ENCODE assay signal across 30 cellular contexts in genomic region chr3:116492379-116492778, GRCh38. TPM values are rescaled to one million over a fixed set of nuclear protein-coding genes. Genes with fewer than 3 reads are reported as not detected.
"Had no signal": no experiment of that assay in that cellular context is flagged by ENCODE, and none has a peak within 500 bp of the region (broad histone marks: within the 10 kb centered on the region; RNA-seq: fewer than 3 reads in every experiment).

No MANE protein-coding gene starts in this region.

- H3K9me3 Mint-ChIP-seq: neural progenitor cell had no signal

- H3K27ac Mint-ChIP-seq: mesothelial cell of epicardium; natural killer cell; nephron progenitor cell; neural progenitor cell; stimulated activated memory B cell treated with anti-CD40 and anti-IgM and Interleukin-4, amounts not matched to agents 10 μg/mL and 1 μg/mL and 100 μg/mL, for 72 hours had no signal

- H3K36me3 ChIP-seq: left ventricle myocardium inferior, neural progenitor cell, neutrophil, right atrium auricular region, right lobe of liver, stomach, thyroid gland, upper lobe of right lung had no signal

- H3K4me3 ChIP-seq: left ventricle myocardium inferior, lung, neural progenitor cell, psoas muscle, right atrium auricular region, right lobe of liver, smooth muscle cell, stomach, testis, thyroid gland, upper lobe of right lung had no signal

- DNase-seq: hippocampal formation; kidney glomerular epithelial cell; left colon; left ventricle myocardium inferior; mesendoderm; naive B cell; natural killer cell; nephron progenitor cell; occipital lobe; psoas muscle; right lobe of liver; stimulated activated CD4-positive, alpha-beta T cell treated with anti-CD3 and anti-CD28 coated beads, Interleukin-1b, Interleukin-23, amount 100 ng/mL, for 48 hours; stimulated activated CD4-positive, alpha-beta T cell treated with anti-CD3 and anti-CD28 coated beads, Interleukin-2, amount 100 ng/mL, for 48 hours; stimulated activated CD4-positive, alpha-beta T cell treated with anti-CD3 and anti-CD28 coated beads, Interleukin-4, amount 100 ng/mL, for 4 hours; stimulated activated CD8-positive, alpha-beta memory T cell treated with anti-CD3 and anti-CD28 coated beads, Interleukin-4, amount 100 ng/mL, for 48 hours; stimulated activated naive CD4-positive, alpha-beta T cell treated with Interleukin-2 at 50 U/mL for 16 hours; stomach; testis; thyroid gland; trophoblast cell; upper lobe of right lung had no signal

- H3K4me3 Mint-ChIP-seq: mesothelial cell of epicardium; naive B cell; natural killer cell; nephron progenitor cell; neural progenitor cell; stimulated activated memory B cell treated with anti-CD40 and anti-IgM and Interleukin-4, amounts not matched to agents 10 μg/mL and 1 μg/mL and 100 μg/mL, for 72 hours had no signal

- H3K27me3 ChIP-seq: neural progenitor cell, neutrophil, right atrium auricular region, right lobe of liver, stomach, testis, thyroid gland, upper lobe of right lung had no signal

- H3K27me3 Mint-ChIP-seq: naive B cell; stimulated activated memory B cell treated with anti-CD40 and anti-IgM and Interleukin-4, amounts not matched to agents 10 μg/mL and 1 μg/mL and 100 μg/mL, for 72 hours had no signal

- ATAC-seq: left colon; natural killer cell; psoas muscle; right lobe of liver; stimulated activated memory B cell treated with anti-CD40 and anti-IgM and Interleukin-4, amounts not matched to agents 10 μg/mL and 1 μg/mL and 100 μg/mL, for 72 hours; upper lobe of right lung had no signal

- H3K4me1 ChIP-seq: left ventricle myocardium inferior, neural progenitor cell, parathyroid adenoma, psoas muscle, right atrium auricular region, right lobe of liver, stomach, testis, thyroid gland, upper lobe of right lung had no signal

- H3K9me3 ChIP-seq: neutrophil, right atrium auricular region, right lobe of liver, testis, thyroid gland, upper lobe of right lung had no signal

- H3K27ac ChIP-seq: left ventricle myocardium inferior, neural progenitor cell, neutrophil, parathyroid adenoma, psoas muscle, right atrium auricular region, right lobe of liver, stomach, testis, thyroid gland, upper lobe of right lung had no signal

- H3K4me1 Mint-ChIP-seq: mesothelial cell of epicardium; naive B cell; natural killer cell; nephron progenitor cell; neural progenitor cell; stimulated activated memory B cell treated with anti-CD40 and anti-IgM and Interleukin-4, amounts not matched to agents 10 μg/mL and 1 μg/mL and 100 μg/mL, for 72 hours had no signal

- H3K36me3 Mint-ChIP-seq: mesothelial cell of epicardium; naive B cell; neural progenitor cell; stimulated activated memory B cell treated with anti-CD40 and anti-IgM and Interleukin-4, amounts not matched to agents 10 μg/mL and 1 μg/mL and 100 μg/mL, for 72 hours had no signal

RNA-seq across cellular contexts. Expression of gene LSAMP, which starts 47.1 kb away (rescaled TPM):
- total RNA-seq: mononuclear cell, natural killer cell had no signal
